Comparison of ENCODE assay signal across 1 cellular context in genomic region chr7:20786421-20786778, GRCh38.
TF ChIP-seq lines count a peak whose summit lies in the region.

No MANE protein-coding gene starts in this region.

TF ChIP-seq in K562, 482 proteins besides CTCF, POLR2A, EP300 and RAD21 (continued from another document):
- 0 out of 6 replicates have a peak, but pooled peaks of 1 of the 3 experiments have one; percentile 12 for TF ChIP-seq ZBTB11 (CRISPR knock-in tag; IDR thresholded peaks at IDR 0.05)
- TF ChIP-seq KDM2B (CRISPR knock-in tag; IDR thresholded peaks at IDR 0.05) = 0 out of 2 replicates have a peak, but pooled peaks have one; percentile 40
- no peak for TF ChIP-seq ZNF717 (CRISPR knock-in tag; IDR thresholded peaks at IDR 0.05)
- TF ChIP-seq FUS (optimal IDR thresholded peaks at IDR 0.05; ENCODE audit: low read depth, low read length) = no peak
